ENCODE assay signal across 16 cellular contexts in the genomic region with DNA sequence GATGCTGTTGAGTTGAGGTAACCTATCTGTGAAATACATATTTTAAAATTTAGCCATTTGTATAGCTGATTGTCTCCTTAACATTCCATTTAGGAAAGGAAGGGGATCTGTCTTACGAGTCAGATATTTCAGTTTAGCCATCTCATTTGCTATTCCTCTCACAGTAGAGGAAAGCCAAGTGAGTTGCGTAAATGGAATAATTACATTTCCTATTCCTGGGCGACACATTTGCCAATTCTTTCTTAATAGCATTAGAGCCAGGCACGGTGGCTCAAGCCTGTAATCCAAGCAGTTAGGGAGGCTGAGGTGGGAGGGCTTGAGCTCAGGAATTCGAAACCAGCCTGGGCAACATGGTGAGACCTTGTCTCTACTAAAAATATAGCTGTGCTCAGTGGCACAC.
"Had no signal": no experiment of that assay in that cellular context is flagged by ENCODE, and none has a peak within 500 bp of the region (broad histone marks: within the 10 kb centered on the region; RNA-seq: fewer than 3 reads in every experiment).

No MANE protein-coding gene starts in this region.

- H3K9me3 ChIP-seq: adrenal gland, pancreas, thyroid gland, uterus had no signal

- H3K36me3 ChIP-seq: adrenal gland, pancreas, thyroid gland, uterus had no signal

- H3K4me1 Mint-ChIP-seq: activated CD4-positive, alpha-beta T cell treated with anti-CD3 and anti-CD28 coated beads, Interleukin-2, amount 10 ng/mL, durations not matched to agents 7 days and 5 days; activated naive CD4-positive, alpha-beta T cell treated with anti-CD3 and anti-CD28 coated beads, Interleukin-2, amount 10 ng/mL, durations not matched to agents 7 days and 5 days; activated T-helper 17 cell treated with anti-CD3 and anti-CD28 coated beads, Interleukin-2, amount 50 U/mL, for 72 hours; central memory CD8-positive, alpha-beta T cell; immature natural killer cell; memory B cell had no signal

- H3K4me1 ChIP-seq: adrenal gland, pancreas, thyroid gland, uterus had no signal

- H3K27ac ChIP-seq: adrenal gland, pancreas, thyroid gland, uterus had no signal

- ATAC-seq: activated T-helper 17 cell treated with anti-CD3 and anti-CD28 coated beads, Interleukin-2, amount 50 U/mL, for 72 hours; effector memory CD8-positive, alpha-beta T cell; left colon; pancreas had no signal

- H3K27me3 Mint-ChIP-seq: activated CD4-positive, alpha-beta T cell treated with anti-CD3 and anti-CD28 coated beads, Interleukin-2, amount 10 ng/mL, durations not matched to agents 7 days and 5 days; activated naive CD4-positive, alpha-beta T cell treated with anti-CD3 and anti-CD28 coated beads, Interleukin-2, amount 10 ng/mL, durations not matched to agents 7 days and 5 days had no signal

- H3K27ac Mint-ChIP-seq: activated CD4-positive, alpha-beta T cell treated with anti-CD3 and anti-CD28 coated beads, Interleukin-2, amount 10 ng/mL, durations not matched to agents 7 days and 5 days; activated naive CD4-positive, alpha-beta T cell treated with anti-CD3 and anti-CD28 coated beads, Interleukin-2, amount 10 ng/mL, durations not matched to agents 7 days and 5 days; activated T-helper 17 cell treated with anti-CD3 and anti-CD28 coated beads, Interleukin-2, amount 50 U/mL, for 72 hours; effector memory CD8-positive, alpha-beta T cell; immature natural killer cell; memory B cell had no signal

- H3K27me3 ChIP-seq: adrenal gland, pancreas, thyroid gland, uterus had no signal

- H3K9me3 Mint-ChIP-seq: activated CD4-positive, alpha-beta T cell treated with anti-CD3 and anti-CD28 coated beads, Interleukin-2, amount 10 ng/mL, durations not matched to agents 7 days and 5 days; activated naive CD4-positive, alpha-beta T cell treated with anti-CD3 and anti-CD28 coated beads, Interleukin-2, amount 10 ng/mL, durations not matched to agents 7 days and 5 days; activated T-helper 17 cell treated with anti-CD3 and anti-CD28 coated beads, Interleukin-2, amount 50 U/mL, for 72 hours; central memory CD8-positive, alpha-beta T cell; effector memory CD8-positive, alpha-beta T cell; immature natural killer cell; memory B cell had no signal

- DNase-seq: activated CD4-positive, alpha-beta T cell treated with anti-CD3 and anti-CD28 coated beads, Interleukin-2, amount 10 ng/mL, durations not matched to agents 7 days and 5 days; activated CD4-positive, CD25-positive, alpha-beta regulatory T cell; activated CD8-positive, alpha-beta memory T cell treated with anti-CD3 and anti-CD28 coated beads for 24 hours; activated naive CD4-positive, alpha-beta T cell treated with anti-CD3 and anti-CD28 coated beads, Interleukin-2, amount 10 ng/mL, durations not matched to agents 7 days and 5 days; adrenal gland; effector memory CD8-positive, alpha-beta T cell; glutamatergic neuron; immature natural killer cell; left colon; pancreas; T-helper 2 cell; thyroid gland; uterus had no signal

- H3K4me3 Mint-ChIP-seq: activated CD4-positive, alpha-beta T cell treated with anti-CD3 and anti-CD28 coated beads, Interleukin-2, amount 10 ng/mL, durations not matched to agents 7 days and 5 days; activated naive CD4-positive, alpha-beta T cell treated with anti-CD3 and anti-CD28 coated beads, Interleukin-2, amount 10 ng/mL, durations not matched to agents 7 days and 5 days; activated T-helper 17 cell treated with anti-CD3 and anti-CD28 coated beads, Interleukin-2, amount 50 U/mL, for 72 hours; central memory CD8-positive, alpha-beta T cell; effector memory CD8-positive, alpha-beta T cell; immature natural killer cell; memory B cell had no signal

- H3K36me3 Mint-ChIP-seq: activated naive CD4-positive, alpha-beta T cell treated with anti-CD3 and anti-CD28 coated beads, Interleukin-2, amount 10 ng/mL, durations not matched to agents 7 days and 5 days; memory B cell had no signal

- H3K4me3 ChIP-seq: adrenal gland, pancreas, thyroid gland, uterus had no signal
